8 cellular contexts compared by ENCODE assay signal in the genomic region with DNA sequence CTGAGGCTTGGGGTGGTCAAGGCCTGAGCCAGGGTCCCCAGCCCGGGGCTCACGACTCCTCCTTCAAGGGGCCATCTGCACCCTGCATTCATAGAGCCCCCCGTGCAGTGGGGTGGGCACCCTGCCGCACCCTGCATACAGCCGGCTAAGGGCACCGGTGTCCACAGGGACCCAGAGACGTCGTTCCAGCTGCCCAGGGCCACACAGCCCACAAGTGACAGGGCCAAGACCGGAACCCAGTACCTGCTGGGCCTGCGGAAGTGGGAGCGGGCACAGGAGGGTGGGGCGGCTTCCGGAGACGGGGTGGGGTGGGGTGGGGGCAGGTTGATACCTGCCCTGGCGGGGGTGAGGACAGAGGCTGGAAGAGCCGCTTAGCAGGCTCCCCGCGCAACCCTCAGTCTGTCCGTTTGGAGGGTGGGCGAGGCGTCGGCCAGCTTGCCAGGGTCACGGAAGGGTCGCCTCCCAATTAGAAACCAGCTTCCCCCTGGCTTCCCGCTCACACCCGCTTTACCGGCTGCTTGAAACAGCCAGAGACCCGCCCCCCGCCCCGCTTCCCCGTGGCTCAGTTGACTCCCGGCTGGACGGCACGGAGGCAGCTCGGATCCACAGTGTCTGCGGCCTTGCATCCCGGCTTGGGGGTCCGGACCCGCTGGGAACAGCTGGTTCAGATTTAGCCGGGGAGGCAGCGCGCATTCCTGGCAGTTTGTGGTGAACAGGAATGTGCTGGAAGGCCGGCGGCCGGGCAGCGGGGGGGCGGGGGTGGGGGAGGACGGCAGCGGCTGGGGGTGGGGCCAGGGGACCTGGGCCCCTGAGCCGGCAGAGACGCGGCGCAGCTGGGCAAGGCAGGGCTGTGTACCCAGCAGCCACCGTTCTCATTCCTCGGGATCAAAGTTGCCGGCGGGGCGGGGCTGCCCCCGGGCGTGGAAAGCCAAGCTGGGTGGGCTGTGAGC. TPM values are rescaled to one million over a fixed set of nuclear protein-coding genes. Genes with fewer than 3 reads are reported as not detected.
A peak's percentile ranks its signal among the peaks of the same experiment; 100 is the strongest.
DNase-seq lines count a peak whose midpoint lies in the region; ATAC-seq, FAIRE-seq and TF ChIP-seq lines count a peak whose summit lies in the region.

No MANE protein-coding gene starts in this region.

- no TSS peak for BruUV-seq in PC-3 (replicated peaks; lab: Mats Ljungman, UMichigan)

- peak overlapping the region; percentile 92 for H3K4me2 ChIP-seq in PC-3 (ENCODE audit: low read length)

- H2AFZ ChIP-seq in PC-3 (ENCODE audit: low read length): 0 out of 2 replicates have a peak overlapping the region, but pooled peaks have one; percentile 72

- H3K27me3 ChIP-seq in PC-3 (ENCODE audit: low read length): no peaks in the 10 kb centered on the region

- H3K9me3 Mint-ChIP-seq in activated naive CD4-positive, alpha-beta T cell treated with anti-CD3 and anti-CD28 coated beads for 36 hours: no peaks in the 10 kb centered on the region
- no peaks in the 10 kb centered on the region for H3K9me3 Mint-ChIP-seq in osteocyte (ENCODE audit: unreplicated experiment)

- no peaks in the 10 kb centered on the region; the same call in 1 of the 2 replicates for H3K4me1 ChIP-seq in PC-3 (ENCODE audit: insufficient read depth, low read length)

- peak overlapping the region; percentile 76 for H3K27ac Mint-ChIP-seq in activated naive CD4-positive, alpha-beta T cell treated with anti-CD3 and anti-CD28 coated beads for 36 hours
- peak overlapping the region; percentile 85 for H3K27ac Mint-ChIP-seq in osteocyte (ENCODE audit: unreplicated experiment)

- POLR2A ChIA-PET in PC-3 (lab: Charles Lee; ENCODE audit: unreplicated experiment): no interaction called here

- no peaks in the 10 kb centered on the region for H3K9me2 ChIP-seq in PC-3 (replicated peaks; ENCODE audit: low read length)

- H3K27ac ChIP-seq in PC-3 (ENCODE audit: low read length): peak overlapping the region; percentile 76

- H3K9ac ChIP-seq in PC-3 (ENCODE audit: low read length): peak overlapping the region; percentile 72

- H3K79me2 ChIP-seq in PC-3 (ENCODE audit: low read length): peaks cover 37% of the 10 kb centered on the region

- DNase-seq in AG08395 (ENCODE audit: low spot score) (peak; percentile 93), GM18507 (ENCODE audit: extremely low spot score, insufficient read length, low read depth) (no peak), PC-3 (peak; percentile 55), germinal center (ENCODE audit: low spot score) (peak; percentile 64), osteocyte (ENCODE audit: extremely low spot score, unreplicated experiment) (peak; percentile 99)
- DNase-seq in activated naive CD4-positive, alpha-beta T cell treated with anti-CD3 and anti-CD28 coated beads for 36 hours: peak; percentile 69

- H3K4me1 Mint-ChIP-seq in activated naive CD4-positive, alpha-beta T cell treated with anti-CD3 and anti-CD28 coated beads for 36 hours (ENCODE audit: low read depth): peaks cover 23% of the 10 kb centered on the region
- H3K4me1 Mint-ChIP-seq in osteocyte (ENCODE audit: unreplicated experiment): peaks cover 23% of the 10 kb centered on the region

- intact Hi-C loops in PC-3 (cut with micrococcal nuclease): loop anchor here (5.0 kb wide), 1 partner anchor 74 kb away; the partner anchor contains the start of gene GPX4
- intact Hi-C loops in activated naive CD4-positive, alpha-beta T cell treated with anti-CD3 and anti-CD28 coated beads for 36 hours (cut with micrococcal nuclease): loop anchor here (10.0 kb wide), 1 partner anchor 377 kb away; the partner anchor contains the start of genes DAZAP1 and GAMT

- no peaks in the 10 kb centered on the region for H3F3A ChIP-seq in PC-3 (ENCODE audit: low read length, unreplicated experiment)

- H3K4me3 ChIP-seq in PC-3 (ENCODE audit: low read length): peak overlapping the region; percentile 95

- H3K36me3 Mint-ChIP-seq in activated naive CD4-positive, alpha-beta T cell treated with anti-CD3 and anti-CD28 coated beads for 36 hours (ENCODE audit: low read depth): peaks cover 17% of the 10 kb centered on the region
- H3K36me3 Mint-ChIP-seq in osteocyte (ENCODE audit: unreplicated experiment): peaks cover 19% of the 10 kb centered on the region

- peak; percentile 69 for FAIRE-seq in GM18507 (lab: Jason Lieb, UNC)

- no peaks in the 10 kb centered on the region for H4K20me1 ChIP-seq in PC-3 (ENCODE audit: low read length)

- H3K4me3 Mint-ChIP-seq in activated naive CD4-positive, alpha-beta T cell treated with anti-CD3 and anti-CD28 coated beads for 36 hours: peak overlapping the region; percentile 89
- peak overlapping the region; percentile 90 for H3K4me3 Mint-ChIP-seq in osteocyte (ENCODE audit: unreplicated experiment)

- no peaks in the 10 kb centered on the region for H3K9me3 ChIP-seq in PC-3 (ENCODE audit: low read length)

- CTCF ChIA-PET in PC-3 (lab: Charles Lee): interaction anchor here (0.7 kb wide), 1 partner anchor 355 kb away, joined by 3 read pairs; no protein-coding TSS in a partner anchor
- CTCF ChIA-PET in activated naive CD4-positive, alpha-beta T cell treated with anti-CD3 and anti-CD28 coated beads for 36 hours (lab: Charles Lee): interaction anchor here (0.6 to 1.1 kb wide), 6 partner anchors 37 to 956 kb away, joined by 3 to 6 read pairs (median 3); no protein-coding TSS in a partner anchor

- ATAC-seq in PC-3: peak; percentile 65
- no peak for ATAC-seq in HG02938 (IDR thresholded peaks at IDR 0.05; ENCODE audit: unreplicated experiment)
- no peak for ATAC-seq in HG02763 (IDR thresholded peaks at IDR 0.05; ENCODE audit: unreplicated experiment)

- no peaks in the 10 kb centered on the region for H3K27me3 Mint-ChIP-seq in activated naive CD4-positive, alpha-beta T cell treated with anti-CD3 and anti-CD28 coated beads for 36 hours (ENCODE audit: low read depth)
- H3K27me3 Mint-ChIP-seq in osteocyte (ENCODE audit: unreplicated experiment): no peaks in the 10 kb centered on the region

- TF ChIP-seq CTCF in PC-3 (conservative IDR thresholded peaks at IDR 0.05; ENCODE audit: low read depth, low read length): no peak
- TF ChIP-seq CTCF in osteocyte (IDR thresholded peaks at IDR 0.05): no peak

- peaks cover 6% of the 10 kb centered on the region; the same call in 1 of the 2 replicates for H3K36me3 ChIP-seq in PC-3 (ENCODE audit: low read depth, low read length)

RNA-seq across cellular contexts. Expression of gene CNN2, which starts 1.8 kb away (rescaled TPM):
- 97.9 and 107 TPM in 2 replicates for total RNA-seq in PC-3 (2014; rRNA removed)
- total RNA-seq in activated naive CD4-positive, alpha-beta T cell treated with anti-CD3 and anti-CD28 coated beads for 36 hours: 100 to 1,000 TPM; 104 TPM
- total RNA-seq in osteocyte: 318 and 327 TPM in 2 replicates

RNA-seq across cellular contexts. Expression of gene RNU6-2, which starts 6.9 kb away (rescaled TPM):
- total RNA-seq in PC-3 (2014; rRNA removed) (not detected in 2 replicates), osteocyte (not detected in 2 replicates)
- not detected for total RNA-seq in activated naive CD4-positive, alpha-beta T cell treated with anti-CD3 and anti-CD28 coated beads for 36 hours

RNA-seq across cellular contexts. Expression of gene TMEM259, which starts 7.3 kb away (rescaled TPM):
- total RNA-seq in PC-3 (2014; rRNA removed): 136 and 162 TPM in 2 replicates
- 100 to 1,000 TPM; 105 to 109 TPM for total RNA-seq in activated naive CD4-positive, alpha-beta T cell treated with anti-CD3 and anti-CD28 coated beads for 36 hours
- total RNA-seq in osteocyte: 149 and 157 TPM in 2 replicates

RNA-seq across cellular contexts. Expression of gene ABCA7, which starts 11.7 kb away (rescaled TPM):
- 27.3 and 31.3 TPM in 2 replicates for total RNA-seq in PC-3 (2014; rRNA removed)
- total RNA-seq in activated naive CD4-positive, alpha-beta T cell treated with anti-CD3 and anti-CD28 coated beads for 36 hours: 10 to 100 TPM; 24.4 to 30.1 TPM
- 16.7 and 17.8 TPM in 2 replicates for total RNA-seq in osteocyte

RNA-seq across cellular contexts. Expression of gene GRIN3B, which starts 28.0 kb away (rescaled TPM):
- total RNA-seq in PC-3 (2014; rRNA removed) (0.63 and 0.69 TPM in 2 replicates), osteocyte (0.46 TPM in 1 of 2 replicates, not detected in the other)
- total RNA-seq in activated naive CD4-positive, alpha-beta T cell treated with anti-CD3 and anti-CD28 coated beads for 36 hours: under 1 TPM in 1 of 2 experiments, not detected in 1; 0.10 TPM
